Comparison of ENCODE assay signal across 10 cellular contexts in genomic region chr15:92654662-92655061, GRCh38. TPM values are rescaled to one million over a fixed set of nuclear protein-coding genes. Genes with fewer than 3 reads are reported as not detected.
DNase-seq lines count a peak whose midpoint lies in the region; ATAC-seq and TF ChIP-seq lines count a peak whose summit lies in the region.
"Had no signal": no experiment of that assay in that cellular context is flagged by ENCODE, and none has a peak within 500 bp of the region (broad histone marks: within the 10 kb centered on the region; RNA-seq: fewer than 3 reads in every experiment).

No MANE protein-coding gene starts in this region.

- H3K36me3 ChIP-seq in Caco-2 (ENCODE audit: control insufficient read depth, insufficient read depth, low read length) (peaks cover 7% of the 10 kb centered on the region), HUES48 (ENCODE audit: control insufficient read depth, insufficient read depth, low read length) (no peaks in the 10 kb centered on the region), prostate gland (no peaks in the 10 kb centered on the region)

- H3K27me3 ChIP-seq in Caco-2 (replicated peaks; ENCODE audit: control insufficient read depth, insufficient read depth, low read length): no peaks in the 10 kb centered on the region
- H3K27me3 ChIP-seq in HUES48 (ENCODE audit: control insufficient read depth, insufficient read depth, low read length): peaks cover 17% of the 10 kb centered on the region
- no peaks in the 10 kb centered on the region for H3K27me3 ChIP-seq in dorsolateral prefrontal cortex
- no peaks in the 10 kb centered on the region for H3K27me3 ChIP-seq in prostate gland (replicated peaks; ENCODE audit: insufficient read depth)

- TF ChIP-seq CTCF in Caco-2 (IDR thresholded peaks at IDR 0.05; ENCODE audit: insufficient read depth in 1 of 2, low read depth in 1 of 2, low read length in 1 of 2, severe bottlenecking in 1 of 2, unreplicated experiment in 1 of 2) (no peak), dorsolateral prefrontal cortex (IDR thresholded peaks at IDR 0.05 in 54 of 56, conservative IDR thresholded peaks at IDR 0.05 in 2 of 56; ENCODE audit: low read depth in 1 of 56, partially characterized antibody in 56 of 56) (no peak), prostate gland (IDR thresholded peaks at IDR 0.05) (no peak)

- peak overlapping the region; percentile 85 for H3K27ac Mint-ChIP-seq in Caco-2 (ENCODE audit: unreplicated experiment)
- H3K27ac Mint-ChIP-seq: activated B cell treated with CpG ODN at 0.5 μM for 24 hours had no signal

- intact Hi-C loops in Caco-2 (cut with micrococcal nuclease; ENCODE audit: unreplicated experiment) (loop anchor here (1.0 to 2.0 kb wide), 3 partner anchors 29 to 60 kb away; no protein-coding TSS in a partner anchor), dorsolateral prefrontal cortex (cut with DNase I) (no loop called here), prostate gland (cut with DNase I) (loop anchor here (5.0 kb wide), 1 partner anchor 37 kb away; no protein-coding TSS in a partner anchor)

- peak overlapping the region; percentile 89 for H3K4me3 Mint-ChIP-seq in Caco-2 (ENCODE audit: unreplicated experiment)

- H3K4me1 Mint-ChIP-seq in Caco-2 (ENCODE audit: low read depth, unreplicated experiment): peaks cover 33% of the 10 kb centered on the region

- H3K9me3 ChIP-seq in Caco-2 (0 out of 2 replicates have a peak, but pooled peaks cover 4% of the 10 kb centered on the region), HUES48 (ENCODE audit: control insufficient read depth, insufficient read depth, low read length) (no peaks in the 10 kb centered on the region), prostate gland (no peaks in the 10 kb centered on the region)
- H3K9me3 ChIP-seq: mucosa of descending colon had no signal

- BruUV-seq in Caco-2 (replicated peaks; lab: Mats Ljungman, UMichigan): no TSS peak

- peaks cover 40% of the 10 kb centered on the region for H3K36me3 Mint-ChIP-seq in Caco-2 (ENCODE audit: insufficient read depth, unreplicated experiment)

- ATAC-seq in GM21367 (IDR thresholded peaks at IDR 0.05; ENCODE audit: unreplicated experiment) (no peak), GM21528 (IDR thresholded peaks at IDR 0.05; ENCODE audit: low FRiP score, unreplicated experiment) (no peak)

- no peaks in the 10 kb centered on the region for H3K27me3 Mint-ChIP-seq in Caco-2 (ENCODE audit: insufficient read depth, unreplicated experiment)

- H3K9ac ChIP-seq in HUES48 (ENCODE audit: low read depth, low read length): no peak overlapping the region

- H3K27ac ChIP-seq in HUES48 (ENCODE audit: low read depth, low read length): peak overlapping the region; percentile 40
- H3K27ac ChIP-seq in dorsolateral prefrontal cortex: peak overlapping the region in 53 of 59 donors; percentile 1 to 85 (median 64)
- peak overlapping the region; percentile 84 to 90 for H3K27ac ChIP-seq in prostate gland

- H3K4me1 ChIP-seq in Caco-2 (peaks cover 56% of the 10 kb centered on the region), HUES48 (ENCODE audit: control insufficient read depth, insufficient read depth, low read length) (peaks cover 25% of the 10 kb centered on the region), prostate gland (replicated peaks) (peaks cover 6% of the 10 kb centered on the region)

- POLR2A ChIA-PET in Caco-2 (lab: Charles Lee): interaction anchor here (1.6 kb wide), 1 partner anchor 227 kb away, joined by 4 read pairs; no protein-coding TSS in a partner anchor

- no peaks in the 10 kb centered on the region for H3K9me3 Mint-ChIP-seq in Caco-2 (ENCODE audit: unreplicated experiment)
- H3K9me3 Mint-ChIP-seq: activated B cell treated with CpG ODN at 0.5 μM for 24 hours had no signal

- H3K4me3 ChIP-seq in Caco-2 (ENCODE audit: low read depth, low read length) (peak overlapping the region; percentile 86), HUES48 (ENCODE audit: low read depth, low read length) (peak overlapping the region; percentile 72), dorsolateral prefrontal cortex (peak overlapping the region; percentile 45 to 79 (median 67)), prostate gland (peak overlapping the region; percentile 51 to 67)

- TF ChIP-seq POLR2A in prostate gland (IDR thresholded peaks at IDR 0.05): no peak

- 52% methylated on average over 7 of the region's 7 CpGs for WGBS in prostate gland

- DNase-seq in Caco-2 (no peak), dorsolateral prefrontal cortex (no peak), prostate gland (ENCODE audit: low spot score) (no peak), COLO829 (ENCODE audit: low spot score) (no peak)
- DNase-seq: activated B cell treated with CpG ODN at 0.5 μM for 24 hours, cortex of kidney had no signal

- CTCF ChIA-PET in Caco-2 (lab: Charles Lee): interaction anchor here (0.7 to 1.4 kb wide), 4 partner anchors 10 to 244 kb away, joined by 3 to 9 read pairs (median 6); no protein-coding TSS in a partner anchor

RNA-seq across cellular contexts. Expression of gene FAM174B, which starts 0.9 kb away (rescaled TPM):
- total RNA-seq in Caco-2 (2022) (79.4 and 87.5 TPM in 2 replicates), dorsolateral prefrontal cortex (10 to 100 TPM; 17.4 to 51.5 (median 33.1) TPM), prostate gland (100 to 1,000 TPM in 1 of 2 donors, 10 to 100 TPM in 1; 32.0 to 183 TPM)

Comparison
In these comparisons a context has a peak if more than half of its experiments do, and no peak if none do; other contexts are left out.
1. intact Hi-C loops: an anchor here in Caco-2 (1.0 to 2.0 kb wide) and prostate gland (5.0 kb wide); none called in dorsolateral prefrontal cortex.